ENCODE assay signal across 15 cellular contexts in genomic region chr14:22521449-22522239, GRCh38.
DNase-seq lines count a peak whose midpoint lies in the region; ATAC-seq and TF ChIP-seq lines count a peak whose summit lies in the region.
"Had no signal": no experiment of that assay in that cellular context is flagged by ENCODE, and none has a peak within 500 bp of the region (broad histone marks: within the 10 kb centered on the region; RNA-seq: fewer than 3 reads in every experiment).

No MANE protein-coding gene starts in this region.

- peak overlapping the region; percentile 17 to 49 for H3K27ac ChIP-seq in thoracic aorta

- H3K4me1 ChIP-seq in thoracic aorta (ENCODE audit: control insufficient read depth in 1 of 2, low read depth in 2 of 2) = peaks cover 21 to 30% of the 10 kb centered on the region in 2 donors

- H3K4me1 Mint-ChIP-seq in activated naive CD4-positive, alpha-beta T cell treated with anti-CD3 and anti-CD28 coated beads for 36 hours (ENCODE audit: low read depth) = peaks cover 87% of the 10 kb centered on the region
- peaks cover 66% of the 10 kb centered on the region for H3K4me1 Mint-ChIP-seq in activated CD8-positive, alpha-beta T cell treated with anti-CD3 and anti-CD28 coated beads for 36 hours (ENCODE audit: low read depth)

- peak overlapping the region; percentile 91 for H3K4me3 Mint-ChIP-seq in activated naive CD4-positive, alpha-beta T cell treated with anti-CD3 and anti-CD28 coated beads for 36 hours
- peak overlapping the region; percentile 79 for H3K4me3 Mint-ChIP-seq in activated CD8-positive, alpha-beta T cell treated with anti-CD3 and anti-CD28 coated beads for 36 hours

- TF ChIP-seq CTCF in activated CD8-positive, alpha-beta T cell treated with anti-CD3 and anti-CD28 coated beads for 36 hours (IDR thresholded peaks at IDR 0.05) = no peak
- TF ChIP-seq CTCF in thoracic aorta (IDR thresholded peaks at IDR 0.05) = no peak

- no peak for ATAC-seq in activated CD8-positive, alpha-beta T cell treated with anti-CD3 and anti-CD28 coated beads for 36 hours
- peak; percentile 95 for ATAC-seq in left lobe of liver
- ATAC-seq in thoracic aorta (ENCODE audit: insufficient number of reproducible peaks, low FRiP score, low read depth) = no peak
- ATAC-seq: K562 had no signal

- peak; percentile 21 for DNase-seq in activated naive CD4-positive, alpha-beta T cell treated with anti-CD3 and anti-CD28 coated beads for 36 hours
- DNase-seq in activated naive CD4-positive, alpha-beta T cell treated with anti-CD3 and anti-CD28 coated beads, Interleukin-2, amount 50 U/mL, for 16 hours = no peak
- DNase-seq in activated CD8-positive, alpha-beta T cell treated with anti-CD3 and anti-CD28 coated beads for 36 hours = no peak
- DNase-seq in left lobe of liver (ENCODE audit: low spot score) (peak; percentile 65), thoracic aorta (ENCODE audit: low spot score) (no peak), NCI-H1694 treated with DMSO at 0.1 percent for 48 hours (lab: John Stamatoyannopoulos, UW) (no peak), SKM-1 (lab: John Stamatoyannopoulos, UW; ENCODE audit: unreplicated experiment) (no peak), NOMO-1 (lab: John Stamatoyannopoulos, UW; ENCODE audit: unreplicated experiment in 2 of 2) (no peak)
- DNase-seq: activated effector memory CD4-positive, alpha-beta T cell treated with anti-CD3 and anti-CD28 coated beads, Interleukin-2, amount 50 U/mL, for 16 hours; AML-193; mesenchymal stem cell; NCI-H1694; NCI-H748 treated with DMSO at 0.1 percent for 48 hours; Right ventricle myocardium superior had no signal

- CTCF ChIA-PET in activated naive CD4-positive, alpha-beta T cell treated with anti-CD3 and anti-CD28 coated beads for 36 hours (lab: Charles Lee) = interaction anchor here (0.8 to 1.6 kb wide), 6 partner anchors 9 to 48 kb away, joined by 3 to 6 read pairs (median 4); no protein-coding TSS in a partner anchor
- CTCF ChIA-PET in activated CD8-positive, alpha-beta T cell treated with anti-CD3 and anti-CD28 coated beads for 36 hours (lab: Charles Lee) = interaction anchor here (1.1 to 2.6 kb wide), 3 partner anchors 10 to 48 kb away, joined by 3 to 9 read pairs (median 3); no protein-coding TSS in a partner anchor

- POLR2A ChIA-PET in activated CD8-positive, alpha-beta T cell treated with anti-CD3 and anti-CD28 coated beads for 36 hours (lab: Charles Lee) = interaction anchor here (1.0 to 33.3 kb wide), 8 partner anchors 8 to 295 kb away, joined by 3 to 1006 read pairs (median 6); no protein-coding TSS in a partner anchor

- H3K27me3 Mint-ChIP-seq in activated naive CD4-positive, alpha-beta T cell treated with anti-CD3 and anti-CD28 coated beads for 36 hours (ENCODE audit: low read depth) = no peaks in the 10 kb centered on the region
- no peaks in the 10 kb centered on the region for H3K27me3 Mint-ChIP-seq in activated CD8-positive, alpha-beta T cell treated with anti-CD3 and anti-CD28 coated beads for 36 hours

- peak overlapping the region; percentile 98 for H3K27ac Mint-ChIP-seq in activated naive CD4-positive, alpha-beta T cell treated with anti-CD3 and anti-CD28 coated beads for 36 hours
- peak overlapping the region; percentile 96 for H3K27ac Mint-ChIP-seq in activated CD8-positive, alpha-beta T cell treated with anti-CD3 and anti-CD28 coated beads for 36 hours

- no peaks in the 10 kb centered on the region for H3K27me3 ChIP-seq in thoracic aorta (replicated peaks; ENCODE audit: insufficient read depth)

- no peaks in the 10 kb centered on the region for H3K9me3 Mint-ChIP-seq in activated naive CD4-positive, alpha-beta T cell treated with anti-CD3 and anti-CD28 coated beads for 36 hours
- no peaks in the 10 kb centered on the region for H3K9me3 Mint-ChIP-seq in activated CD8-positive, alpha-beta T cell treated with anti-CD3 and anti-CD28 coated beads for 36 hours

- H3K9me3 ChIP-seq in thoracic aorta = no peaks in the 10 kb centered on the region

- peaks cover 99% of the 10 kb centered on the region for H3K36me3 Mint-ChIP-seq in activated naive CD4-positive, alpha-beta T cell treated with anti-CD3 and anti-CD28 coated beads for 36 hours (ENCODE audit: low read depth)
- peaks cover 99% of the 10 kb centered on the region for H3K36me3 Mint-ChIP-seq in activated CD8-positive, alpha-beta T cell treated with anti-CD3 and anti-CD28 coated beads for 36 hours (ENCODE audit: low read depth)

- no peaks in the 10 kb centered on the region for H3K36me3 ChIP-seq in thoracic aorta

- H3K4me3 ChIP-seq in thoracic aorta = no peak overlapping the region
- H3K4me3 ChIP-seq: K562 had no signal

- intact Hi-C loops in activated naive CD4-positive, alpha-beta T cell treated with anti-CD3 and anti-CD28 coated beads for 36 hours (cut with micrococcal nuclease) = loop anchor here (5.0 kb wide), 1 partner anchor 1064 kb away; the partner anchor contains the start of gene CHD8
- intact Hi-C loops in activated CD8-positive, alpha-beta T cell treated with anti-CD3 and anti-CD28 coated beads for 36 hours (cut with micrococcal nuclease) = no loop called here

Comparison
In these comparisons a context has a peak if more than half of its experiments do, and no peak if none do; other contexts are left out.
1. DNase-seq: peak in activated naive CD4-positive, alpha-beta T cell treated with anti-CD3 and anti-CD28 coated beads for 36 hours (single experiment) and left lobe of liver (single experiment); none in activated naive CD4-positive, alpha-beta T cell treated with anti-CD3 and anti-CD28 coated beads, Interleukin-2, amount 50 U/mL, for 16 hours (single experiment), activated CD8-positive, alpha-beta T cell treated with anti-CD3 and anti-CD28 coated beads for 36 hours (single experiment), thoracic aorta (single experiment), NCI-H1694 treated with DMSO at 0.1 percent for 48 hours (single experiment), SKM-1 (single experiment) and NOMO-1 (0 of 2).